11 cellular contexts compared by ENCODE assay signal in the genomic region with DNA sequence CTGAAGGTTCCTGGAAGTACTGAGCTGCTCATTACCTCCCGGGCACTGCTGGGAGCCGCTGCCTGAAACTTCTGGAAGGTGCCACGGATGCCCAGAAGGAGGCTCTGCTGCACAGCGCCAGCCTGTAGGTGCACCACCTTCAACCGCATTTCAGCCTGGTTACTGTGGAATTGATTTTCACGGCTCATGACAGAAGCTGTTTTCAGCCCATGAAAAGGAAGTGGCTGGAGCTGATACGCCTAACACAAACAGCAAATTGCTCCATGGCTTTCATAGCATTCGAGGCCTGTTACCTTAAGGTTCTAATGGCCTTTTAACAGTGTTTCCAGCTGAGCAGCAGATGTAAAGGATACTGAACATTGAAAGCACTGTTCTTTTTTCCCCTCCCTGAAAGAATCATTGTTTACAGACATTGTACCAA. TPM values are rescaled to one million over a fixed set of nuclear protein-coding genes. Genes with fewer than 3 reads are reported as not detected.
DNase-seq lines count a peak whose midpoint lies in the region; ATAC-seq and TF ChIP-seq lines count a peak whose summit lies in the region.
"Had no signal": no experiment of that assay in that cellular context is flagged by ENCODE, and none has a peak within 500 bp of the region (broad histone marks: within the 10 kb centered on the region; RNA-seq: fewer than 3 reads in every experiment).

No MANE protein-coding gene starts in this region.

- DNase-seq in EH (ENCODE audit: low read depth) (peak; percentile 62), NCI-H2081 treated with DMSO at 0.1 percent for 48 hours (lab: John Stamatoyannopoulos, UW) (peak; percentile 85), astrocyte of the hippocampus (ENCODE audit: low read depth, low spot score) (peak; percentile 87), mucosa of descending colon (no peak), immature natural killer cell (no peak), KG1 (lab: John Stamatoyannopoulos, UW) (no peak)
- no peak for DNase-seq in central memory CD4-positive, alpha-beta T cell
- DNase-seq: NCI-H1105, testis had no signal

- H3K9me3 Mint-ChIP-seq in immature natural killer cell = peaks cover 0 to 13% (median 2%) of the 10 kb centered on the region in 6 donors

- H3K36me3 ChIP-seq in mucosa of descending colon (ENCODE audit: low read depth) = no peaks in the 10 kb centered on the region
- H3K36me3 ChIP-seq: neutrophil had no signal

- no peak overlapping the region for H3K4me3 Mint-ChIP-seq in immature natural killer cell

- no peaks in the 10 kb centered on the region for H3K36me3 Mint-ChIP-seq in immature natural killer cell

- H3K27ac Mint-ChIP-seq in immature natural killer cell = no peak overlapping the region

- peaks cover 0 to 19% of the 10 kb centered on the region in 2 donors for H3K4me1 Mint-ChIP-seq in immature natural killer cell

- no peak for TF ChIP-seq CTCF in mucosa of descending colon (IDR thresholded peaks at IDR 0.05)

- ATAC-seq in mucosa of descending colon (peak; percentile 31), HG03439 (IDR thresholded peaks at IDR 0.05; ENCODE audit: unreplicated experiment) (no peak)

- H3K4me1 ChIP-seq in mucosa of descending colon (ENCODE audit: low read depth) = no peaks in the 10 kb centered on the region
- H3K4me1 ChIP-seq: testis had no signal

- intact Hi-C loops in mucosa of descending colon (cut with DNase I, micrococcal nuclease) = no loop called here

- H3K9me3 ChIP-seq in mucosa of descending colon = no peaks in the 10 kb centered on the region
- H3K9me3 ChIP-seq: neutrophil, testis had no signal

- no peak overlapping the region for H3K4me3 ChIP-seq in mucosa of descending colon
- H3K4me3 ChIP-seq: testis had no signal

- H3K27me3 Mint-ChIP-seq in immature natural killer cell (ENCODE audit: low read depth in 3 of 3) = peaks cover 0 to 1% (median 0%) of the 10 kb centered on the region in 3 donors

RNA-seq across cellular contexts. Expression of a gene that starts 22.0 kb away (rescaled TPM):
- 10 to 100 TPM in 1 of 3 donors, 1 to 10 TPM in 2; 2.7 to 11.3 (median 7.5) TPM for total RNA-seq in mucosa of descending colon
- not detected for polyA plus RNA-seq in immature natural killer cell

Comparison
In these comparisons a context has a peak if more than half of its experiments do, and no peak if none do; other contexts are left out.
1. DNase-seq: peak in EH (single experiment), NCI-H2081 treated with DMSO at 0.1 percent for 48 hours (single experiment) and astrocyte of the hippocampus (single experiment); none in mucosa of descending colon (0 of 3), immature natural killer cell (0 of 3), KG1 (single experiment) and central memory CD4-positive, alpha-beta T cell (single experiment).